35 cellular contexts compared by ENCODE assay signal in the genomic region with DNA sequence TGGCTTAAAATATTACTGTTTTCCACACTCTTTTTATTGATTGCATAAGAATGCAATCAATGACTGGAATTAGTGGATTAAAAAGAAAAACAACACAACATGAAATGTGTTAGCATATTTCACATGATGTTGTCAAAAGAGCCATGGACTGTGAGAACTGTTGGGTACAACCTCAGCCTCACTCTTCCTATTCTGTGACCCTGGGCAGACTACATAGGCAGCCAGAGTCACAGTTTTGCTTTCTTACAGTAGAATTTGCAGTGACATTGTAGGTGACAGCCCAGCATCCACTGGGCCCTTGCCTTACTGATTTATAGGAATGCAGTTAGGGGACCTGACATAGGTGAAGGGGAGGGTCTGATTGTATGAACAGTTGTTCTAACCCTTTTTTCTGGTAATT.
"Had no signal": no experiment of that assay in that cellular context is flagged by ENCODE, and none has a peak within 500 bp of the region (broad histone marks: within the 10 kb centered on the region; RNA-seq: fewer than 3 reads in every experiment).

No MANE protein-coding gene starts in this region.

- H3K27me3 ChIP-seq: adrenal gland, body of pancreas, brain microvascular endothelial cell, breast epithelium had no signal

- H3K9me3 ChIP-seq: body of pancreas had no signal

- DNase-seq: activated CD4-positive, alpha-beta T cell treated with anti-CD3 and anti-CD28 coated beads for 1 hour; activated CD4-positive, alpha-beta T cell treated with anti-CD3 and anti-CD28 coated beads for 36 hours; activated CD4-positive, alpha-beta T cell treated with anti-CD3 and anti-CD28 coated beads for 48 hours; activated CD4-positive, alpha-beta T cell treated with anti-CD3 and anti-CD28 coated beads, Interleukin-2, amount 10 ng/mL, durations not matched to agents 7 days and 5 days; activated CD4-positive, alpha-beta T cell treated with anti-CD3 and anti-CD28 coated beads, Interleukin-2, amount 50 U/mL, for 48 hours; activated CD4-positive, CD25-positive, alpha-beta regulatory T cell; activated CD8-positive, alpha-beta memory T cell treated with anti-CD3 and anti-CD28 coated beads, Interleukin-2, amount 50 U/mL, for 4 hours; activated CD8-positive, alpha-beta T cell treated with anti-CD3 and anti-CD28 coated beads for 36 hours; activated effector memory CD4-positive, alpha-beta T cell treated with anti-CD3 and anti-CD28 coated beads, Interleukin-2, amount 50 U/mL, for 16 hours; activated gamma-delta T cell treated with Interleukin-2 at 50 U/mL for 16 hours; activated naive CD4-positive, alpha-beta T cell; activated naive CD4-positive, alpha-beta T cell treated with anti-CD3 and anti-CD28 coated beads for 36 hours; activated naive CD4-positive, alpha-beta T cell treated with anti-CD3 and anti-CD28 coated beads, Interleukin-2, amount 50 U/mL, for 16 hours; activated naive CD8-positive, alpha-beta T cell treated with anti-CD3 and anti-CD28 coated beads for 36 hours; activated T-cell treated with anti-CD3 and anti-CD28 coated beads for 4 hours; activated T-cell treated with anti-CD3 and anti-CD28 coated beads, Interleukin-2, amount 50 U/mL, for 1 hour; activated T-cell treated with anti-CD3 and anti-CD28 coated beads, Interleukin-2, amount 50 U/mL, for 4 hours; activated T-cell treated with anti-CD3 and anti-CD28 coated beads, Interleukin-2, amount 50 U/mL, for 72 hours; adrenal gland; amniotic stem cell; aorta; body of pancreas; brain microvascular endothelial cell; central memory CD4-positive, alpha-beta T cell; T-helper 1 cell; T-helper 2 cell; T-helper 9 cell; WERI-Rb-1 had no signal

- H3K4me1 ChIP-seq: adrenal gland, breast epithelium had no signal

- H3K36me3 ChIP-seq: adrenal gland, brain microvascular endothelial cell, breast epithelium, WERI-Rb-1 had no signal

- H3K4me3 ChIP-seq: adrenal gland, body of pancreas, breast epithelium had no signal

- H3K27ac ChIP-seq: adrenal gland, brain microvascular endothelial cell, WERI-Rb-1 had no signal

- ATAC-seq: activated CD4-positive, alpha-beta T cell treated with anti-CD3 and anti-CD28 coated beads for 36 hours; activated CD4-positive, CD25-positive, alpha-beta regulatory T cell treated with anti-CD3 and anti-CD28 coated beads, Interleukin-2, amount 50 U/mL, for 24 hours; activated CD8-positive, alpha-beta T cell treated with anti-CD3 and anti-CD28 coated beads for 36 hours; activated naive CD4-positive, alpha-beta T cell treated with anti-CD3 and anti-CD28 coated beads, Interleukin-2, amount 50 U/mL, for 72 hours; activated T-cell treated with anti-CD3 and anti-CD28 coated beads, Interleukin-2, amount 50 U/mL, for 4 hours; activated T-cell treated with anti-CD3 and anti-CD28 coated beads, Interleukin-2, amount 50 U/mL, for 72 hours; activated T-helper 17 cell treated with anti-CD3 and anti-CD28 coated beads, Interleukin-2, amount 50 U/mL, for 72 hours; body of pancreas; WTC11 had no signal

- FAIRE-seq: astrocyte, TTC549 had no signal
